Comparison of ENCODE assay signal across 22 cellular contexts in the genomic region with DNA sequence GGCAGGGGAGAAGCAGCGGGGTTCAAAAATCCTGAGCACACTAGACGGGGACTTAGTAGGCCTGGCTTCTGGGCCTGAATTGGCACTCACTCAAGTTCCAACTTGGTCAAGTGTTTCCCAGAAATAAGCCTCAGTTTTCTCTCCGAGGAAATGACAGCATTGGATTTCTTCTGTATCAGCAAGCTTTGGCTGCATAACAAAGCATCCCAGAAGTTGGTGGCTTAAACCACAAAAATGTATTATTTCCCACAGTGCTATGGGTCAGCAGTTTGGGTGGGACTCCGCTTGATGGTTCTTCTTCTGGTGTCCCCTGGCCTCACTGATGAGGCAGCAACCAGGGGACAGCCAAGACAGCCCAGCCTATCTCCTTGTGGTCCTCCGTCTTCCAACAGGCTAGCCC. TPM values are rescaled to one million over a fixed set of nuclear protein-coding genes. Genes with fewer than 3 reads are reported as not detected.
"Had no signal": no experiment of that assay in that cellular context is flagged by ENCODE, and none has a peak within 500 bp of the region (broad histone marks: within the 10 kb centered on the region; RNA-seq: fewer than 3 reads in every experiment).

No MANE protein-coding gene starts in this region.

- H3K4me3 ChIP-seq: ascending aorta, breast epithelium, esophagus muscularis mucosa, heart right ventricle, mucosa of descending colon had no signal

- H3K27ac ChIP-seq: ascending aorta, breast epithelium, esophagus muscularis mucosa, parathyroid adenoma had no signal

- H3K79me2 ChIP-seq: parathyroid adenoma had no signal

- H3K9me3 Mint-ChIP-seq: activated CD4-positive, alpha-beta memory T cell treated with anti-CD3 and anti-CD28 coated beads for 36 hours; activated naive CD4-positive, alpha-beta T cell treated with anti-CD3 and anti-CD28 coated beads, Interleukin-2, amount 10 ng/mL, durations not matched to agents 7 days and 5 days; activated T-helper 2 cell treated with anti-CD3 and anti-CD28 coated beads, Interferon-gamma antibody, Interleukin-2, Interleukin-4, amounts not matched to agents 10 μg/mL and 5 μg/mL and 100 μg/mL, durations not matched to agents 14 hours and 24 hours and 36 hours; memory B cell; nephron; T-helper 2 cell treated with Interferon-gamma antibody and Interleukin-4, amounts not matched to agents 5 μg/mL and 100 μg/mL, for 36 hours had no signal

- H3K27me3 Mint-ChIP-seq: memory B cell had no signal

- H3K9ac ChIP-seq: parathyroid adenoma had no signal

- H3K9me3 ChIP-seq: ascending aorta, breast epithelium, esophagus muscularis mucosa, heart right ventricle, mucosa of descending colon had no signal

- H3K4me1 ChIP-seq: ascending aorta, breast epithelium, parathyroid adenoma had no signal

- DNase-seq: activated CD4-positive, alpha-beta memory T cell treated with anti-CD3 and anti-CD28 coated beads for 36 hours; activated CD4-positive, alpha-beta T cell treated with anti-CD3 and anti-CD28 coated beads for 4 hours; activated naive CD4-positive, alpha-beta T cell treated with anti-CD3 and anti-CD28 coated beads, Interleukin-2, amount 10 ng/mL, durations not matched to agents 7 days and 5 days; activated T-cell treated with anti-CD3 and anti-CD28 coated beads for 4 hours; cerebellar nuclear complex; cortex of kidney; effector CD8-positive, alpha-beta T cell; heart right ventricle; mucosa of descending colon; stimulated activated CD4-positive, alpha-beta T cell treated with anti-CD3 and anti-CD28 coated beads, Interleukin-4, amount 100 ng/mL, for 4 hours; stimulated activated naive CD4-positive, alpha-beta T cell had no signal

- H3K27ac Mint-ChIP-seq: activated CD4-positive, alpha-beta memory T cell treated with anti-CD3 and anti-CD28 coated beads for 36 hours; activated T-helper 2 cell treated with anti-CD3 and anti-CD28 coated beads, Interferon-gamma antibody, Interleukin-2, Interleukin-4, amounts not matched to agents 10 μg/mL and 5 μg/mL and 100 μg/mL, durations not matched to agents 14 hours and 24 hours and 36 hours; nephron; T-helper 2 cell treated with Interferon-gamma antibody and Interleukin-4, amounts not matched to agents 5 μg/mL and 100 μg/mL, for 36 hours had no signal

- FAIRE-seq: endothelial cell of umbilical vein, TTC549 had no signal

- H3K36me3 ChIP-seq: ascending aorta, breast epithelium, esophagus muscularis mucosa had no signal

- ATAC-seq: heart right ventricle, mucosa of descending colon, sciatic nerve had no signal

- H3K4me3 Mint-ChIP-seq: activated CD4-positive, alpha-beta memory T cell treated with anti-CD3 and anti-CD28 coated beads for 36 hours; activated naive CD4-positive, alpha-beta T cell treated with anti-CD3 and anti-CD28 coated beads, Interleukin-2, amount 10 ng/mL, durations not matched to agents 7 days and 5 days; memory B cell; nephron had no signal

- H2AFZ ChIP-seq: parathyroid adenoma had no signal

RNA-seq across cellular contexts. Expression of a gene that starts 1.6 kb away (rescaled TPM):
- total RNA-seq: endothelial cell of umbilical vein had no signal
